Comparison of ENCODE assay signal across 9 cellular contexts in the genomic region with DNA sequence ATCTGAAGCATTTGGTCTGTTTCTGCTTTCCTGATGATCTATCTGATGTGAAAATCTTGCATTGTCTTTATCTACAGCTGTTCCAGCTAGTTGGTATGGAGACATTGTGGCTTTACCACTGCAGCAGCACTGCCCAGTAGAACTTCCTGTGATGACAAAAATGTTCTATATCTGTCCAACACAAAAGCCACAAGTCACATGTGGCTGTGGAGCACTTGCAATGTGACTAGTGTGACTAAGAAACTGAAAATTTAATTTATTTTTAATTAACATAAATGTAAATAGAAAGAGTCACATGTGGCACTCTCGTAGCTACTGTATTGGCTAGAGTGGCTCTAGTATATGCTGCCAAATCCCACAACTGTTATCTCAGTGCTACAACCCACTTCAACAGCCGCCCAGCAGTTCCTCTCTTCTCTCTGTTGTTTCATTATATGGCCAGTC.
A peak's percentile ranks its signal among the peaks of the same experiment; 100 is the strongest.
DNase-seq lines count a peak whose midpoint lies in the region; ATAC-seq and TF ChIP-seq lines count a peak whose summit lies in the region.
"Had no signal": no experiment of that assay in that cellular context is flagged by ENCODE, and none has a peak within 500 bp of the region (broad histone marks: within the 10 kb centered on the region; RNA-seq: fewer than 3 reads in every experiment).

No MANE protein-coding gene starts in this region.

- peak; percentile 81 for ATAC-seq in GM18505 (IDR thresholded peaks at IDR 0.05; ENCODE audit: unreplicated experiment)
- ATAC-seq: Panc1 had no signal

- peak overlapping the region; percentile 14; the same call in 1 of the 2 replicates for H2AFZ ChIP-seq in MM.1S (ENCODE audit: low read length)

- H3K27ac ChIP-seq in MM.1S (ENCODE audit: low read length), result peak overlapping the region; percentile 87

- H3K4me3 ChIP-seq in HFF-Myc (replicated peaks; ENCODE audit: low read depth, low read length) (no peak overlapping the region), MM.1S (ENCODE audit: low read length) (peak overlapping the region; percentile 25; the same call in 1 of the 2 replicates), fibroblast of the aortic adventitia (ENCODE audit: low read depth, low read length) (no peak overlapping the region)

- H3K4me2 ChIP-seq in MM.1S (ENCODE audit: low read depth, low read length), result peak overlapping the region; percentile 63

- no peaks in the 10 kb centered on the region for H4K20me1 ChIP-seq in MM.1S (ENCODE audit: insufficient read depth, low read length)

- peaks cover 62% of the 10 kb centered on the region for H3K4me1 ChIP-seq in MM.1S (ENCODE audit: low read length)

- TF ChIP-seq CTCF in HFF-Myc (IDR thresholded peaks at IDR 0.05; ENCODE audit: low read depth, low read length, missing control alignments) (no peak), MM.1S (IDR thresholded peaks at IDR 0.05; ENCODE audit: low read length) (no peak), fibroblast of the aortic adventitia (IDR thresholded peaks at IDR 0.05; ENCODE audit: insufficient read depth, low read length) (no peak)

- no peaks in the 10 kb centered on the region for H3K9me3 ChIP-seq in MM.1S (replicated peaks; ENCODE audit: insufficient read depth, low read length)

- no peaks in the 10 kb centered on the region for H3K27me3 ChIP-seq in MM.1S (replicated peaks; ENCODE audit: insufficient read depth, low read length)

- TF ChIP-seq POLR2A in GM18505 (IDR thresholded peaks at IDR 0.05; ENCODE audit: borderline replicate concordance, extremely low read depth, insufficient read depth, insufficient read length), result peak; percentile 40

- no peaks in the 10 kb centered on the region for H3K9me2 ChIP-seq in MM.1S (replicated peaks; ENCODE audit: insufficient read depth, low read length)

- H3K79me2 ChIP-seq in MM.1S (ENCODE audit: low read length), result no peaks in the 10 kb centered on the region

- peak; percentile 21 for DNase-seq in HFF-Myc (ENCODE audit: extremely low read depth, low read depth)
- DNase-seq in MM.1S, result peak; percentile 98
- DNase-seq in fibroblast of the aortic adventitia (ENCODE audit: low read depth), result peak; percentile 56
- no peak for DNase-seq in NCI-H446 treated with DMSO at 0.1 percent for 48 hours (lab: John Stamatoyannopoulos, UW)
- no peak for DNase-seq in hepatic stellate cell (ENCODE audit: low spot score)
- DNase-seq in DMS79 (lab: John Stamatoyannopoulos, UW), result no peak
- DNase-seq in NCI-H748 (lab: John Stamatoyannopoulos, UW; ENCODE audit: unreplicated experiment), result no peak

- H3K9ac ChIP-seq in MM.1S (ENCODE audit: low read length), result peak overlapping the region; percentile 52

- H3F3A ChIP-seq in MM.1S (ENCODE audit: insufficient read depth, low read length), result peaks cover 35% of the 10 kb centered on the region

- H3K36me3 ChIP-seq in MM.1S (replicated peaks; ENCODE audit: insufficient read depth, low read length), result no peaks in the 10 kb centered on the region

Comparison
In these comparisons a context has a peak if more than half of its experiments do, and no peak if none do; other contexts are left out.
1. DNase-seq: peak in HFF-Myc (single experiment), MM.1S (single experiment) and fibroblast of the aortic adventitia (single experiment); none in NCI-H446 treated with DMSO at 0.1 percent for 48 hours (single experiment), hepatic stellate cell (single experiment), DMS79 (single experiment) and NCI-H748 (single experiment).